ENCODE assay signal across 18 cellular contexts in the genomic region with DNA sequence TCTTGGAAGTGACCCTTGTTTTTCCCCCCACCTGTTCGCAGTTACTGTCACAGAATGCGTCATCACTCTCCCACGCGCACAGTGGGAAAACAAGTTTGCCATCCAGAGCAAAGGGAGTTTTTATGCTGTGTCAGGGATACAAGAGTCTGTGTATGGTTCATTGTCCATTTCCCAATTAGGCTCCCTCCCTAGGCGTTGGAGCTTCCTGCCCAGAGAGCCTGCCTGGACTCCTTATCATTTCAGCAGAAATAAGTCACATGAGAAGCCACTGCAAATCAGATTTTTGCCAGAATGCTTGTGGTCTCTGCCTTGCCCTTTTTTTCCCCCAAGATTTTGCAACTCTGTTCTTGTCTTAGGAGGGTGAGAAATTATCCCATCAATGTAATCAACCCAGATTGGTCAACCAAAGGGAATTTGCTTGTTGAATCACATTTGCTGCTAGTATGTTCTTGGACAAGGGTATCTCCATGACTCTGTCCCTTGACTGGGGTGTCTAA.
DNase-seq lines count a peak whose midpoint lies in the region; TF ChIP-seq lines count a peak whose summit lies in the region.
"Had no signal": no experiment of that assay in that cellular context is flagged by ENCODE, and none has a peak within 500 bp of the region (broad histone marks: within the 10 kb centered on the region; RNA-seq: fewer than 3 reads in every experiment).

No MANE protein-coding gene starts in this region.

- in situ Hi-C loops in mammary epithelial cell (cut with MboI; ENCODE audit: low sequenced_read_pairs in 2 of 2): no loop called here

- intact Hi-C loops in MCF 10A (cut with micrococcal nuclease): no loop called here
- intact Hi-C loops in mammary epithelial cell (cut with micrococcal nuclease): no loop called here

- H4K20me1 ChIP-seq in mammary epithelial cell (ENCODE audit: insufficient read depth, low read length): no peaks in the 10 kb centered on the region

- dilution Hi-C loops in mammary epithelial cell (cut with HindIII; ENCODE audit: low sequenced_read_pairs): no loop called here

- H3K27ac Mint-ChIP-seq in MCF 10A (ENCODE audit: low read depth, unreplicated experiment): no peak overlapping the region
- no peak overlapping the region for H3K27ac Mint-ChIP-seq in activated naive CD8-positive, alpha-beta T cell treated with anti-CD3 and anti-CD28 coated beads for 36 hours
- no peak overlapping the region for H3K27ac Mint-ChIP-seq in CD8-positive, alpha-beta memory T cell
- H3K27ac Mint-ChIP-seq: CD4-positive, alpha-beta memory T cell; mesothelial cell of epicardium had no signal

- no peak overlapping the region for H3K4me3 ChIP-seq in mammary epithelial cell (replicated peaks in 1 of 3; ENCODE audit: insufficient read depth in 1 of 3, low read depth in 2 of 3, low read length in 3 of 3)
- no peak overlapping the region for H3K4me3 ChIP-seq in fibroblast of pulmonary artery (replicated peaks; ENCODE audit: low read depth, low read length)
- H3K4me3 ChIP-seq in CD8-positive, alpha-beta memory T cell (ENCODE audit: low read length): no peak overlapping the region
- H3K4me3 ChIP-seq: esophagus squamous epithelium, MG63 had no signal

- DNase-seq in MCF 10A (ENCODE audit: unreplicated experiment) (peak; percentile 22), mammary epithelial cell (no peak), fibroblast of pulmonary artery (ENCODE audit: low read depth) (peak; percentile 18), activated T-cell treated with anti-CD3 and anti-CD28 coated beads for 4 hours (no peak), SHP77 treated with DMSO at 0.1 percent for 48 hours (lab: John Stamatoyannopoulos, UW) (no peak)
- peak; percentile 3 for DNase-seq in activated naive CD8-positive, alpha-beta T cell treated with anti-CD3 and anti-CD28 coated beads for 36 hours
- peak; percentile 25 for DNase-seq in stimulated activated CD8-positive, alpha-beta memory T cell treated with anti-CD3 and anti-CD28 coated beads, Interleukin-4, amount 100 ng/mL, for 48 hours
- no peak for DNase-seq in CD8-positive, alpha-beta memory T cell
- DNase-seq: CD4-positive, alpha-beta memory T cell; DMS79; esophagus squamous epithelium; hippocampal formation; MG63; NCI-H187; NCI-H446 had no signal

- no peaks in the 10 kb centered on the region for H3K27me3 Mint-ChIP-seq in MCF 10A (ENCODE audit: insufficient read depth, unreplicated experiment)
- H3K27me3 Mint-ChIP-seq in activated naive CD8-positive, alpha-beta T cell treated with anti-CD3 and anti-CD28 coated beads for 36 hours: peaks cover 4% of the 10 kb centered on the region
- no peaks in the 10 kb centered on the region for H3K27me3 Mint-ChIP-seq in CD8-positive, alpha-beta memory T cell
- H3K27me3 Mint-ChIP-seq: central memory CD8-positive, alpha-beta T cell had no signal

- H3K27me3 ChIP-seq in mammary epithelial cell (ENCODE audit: insufficient read depth, low read length): peaks cover 4% of the 10 kb centered on the region
- no peaks in the 10 kb centered on the region for H3K27me3 ChIP-seq in CD8-positive, alpha-beta memory T cell (ENCODE audit: insufficient read depth, low read length, poor library complexity, severe bottlenecking)
- H3K27me3 ChIP-seq: esophagus squamous epithelium, MG63 had no signal

- BruUV-seq in MCF 10A (replicated peaks; lab: Mats Ljungman, UMichigan): no TSS peak
- BruUV-seq in mammary epithelial cell (replicated peaks; lab: Mats Ljungman, UMichigan): no TSS peak

- CTCF ChIA-PET in MCF 10A (lab: Yijun Ruan, JAX): interaction anchor here (0.6 kb wide), 1 partner anchor 33 kb away, joined by 3 read pairs; no protein-coding TSS in a partner anchor
- CTCF ChIA-PET in mammary epithelial cell (lab: Charles Lee; ENCODE audit: low non-redundant PET): interaction anchor here (0.7 kb wide), 1 partner anchor 76 kb away, joined by 3 read pairs; no protein-coding TSS in a partner anchor
- CTCF ChIA-PET in CD8-positive, alpha-beta memory T cell (lab: Charles Lee): interaction anchor here (0.6 to 1.0 kb wide), 2 partner anchors 8 to 116 kb away, joined by 3 read pairs; no protein-coding TSS in a partner anchor

- no peaks in the 10 kb centered on the region for H3K4me1 ChIP-seq in mammary epithelial cell (ENCODE audit: insufficient read depth, low read length)
- no peaks in the 10 kb centered on the region for H3K4me1 ChIP-seq in CD8-positive, alpha-beta memory T cell (ENCODE audit: insufficient read depth, low read length)
- H3K4me1 ChIP-seq: esophagus squamous epithelium had no signal

- H3K36me3 Mint-ChIP-seq in MCF 10A (ENCODE audit: insufficient read depth, unreplicated experiment): no peaks in the 10 kb centered on the region
- peaks cover 3% of the 10 kb centered on the region for H3K36me3 Mint-ChIP-seq in activated naive CD8-positive, alpha-beta T cell treated with anti-CD3 and anti-CD28 coated beads for 36 hours
- H3K36me3 Mint-ChIP-seq in CD8-positive, alpha-beta memory T cell: no peaks in the 10 kb centered on the region
- H3K36me3 Mint-ChIP-seq: CD4-positive, alpha-beta memory T cell; mesothelial cell of epicardium had no signal

- no peak overlapping the region for H3K4me3 Mint-ChIP-seq in MCF 10A (ENCODE audit: unreplicated experiment)
- H3K4me3 Mint-ChIP-seq in activated naive CD8-positive, alpha-beta T cell treated with anti-CD3 and anti-CD28 coated beads for 36 hours: no peak overlapping the region
- no peak overlapping the region for H3K4me3 Mint-ChIP-seq in CD8-positive, alpha-beta memory T cell
- H3K4me3 Mint-ChIP-seq: CD4-positive, alpha-beta memory T cell; central memory CD8-positive, alpha-beta T cell; mesothelial cell of epicardium had no signal

- H3K9ac ChIP-seq in mammary epithelial cell (ENCODE audit: insufficient read depth, low read length): no peak overlapping the region

- H2AFZ ChIP-seq in mammary epithelial cell (ENCODE audit: low read depth, low read length): no peak overlapping the region

- H3K79me2 ChIP-seq in mammary epithelial cell (ENCODE audit: insufficient read depth, low read length): no peaks in the 10 kb centered on the region

- no peak overlapping the region for H3K27ac ChIP-seq in mammary epithelial cell (ENCODE audit: insufficient read depth, low read depth, low read length)
- no peak overlapping the region for H3K27ac ChIP-seq in CD8-positive, alpha-beta memory T cell (ENCODE audit: low read depth, low read length)
- H3K27ac ChIP-seq: esophagus squamous epithelium, VCaP had no signal

- WGBS in mammary epithelial cell (ENCODE audit: low coverage, missing lambda C conversion rate): 75% methylated on average over 5 of the region's 5 CpGs

- no peaks in the 10 kb centered on the region for H3K9me3 Mint-ChIP-seq in MCF 10A (ENCODE audit: unreplicated experiment)
- peaks cover under 1% of the 10 kb centered on the region for H3K9me3 Mint-ChIP-seq in activated naive CD8-positive, alpha-beta T cell treated with anti-CD3 and anti-CD28 coated beads for 36 hours
- peaks cover 0 to 3% (median 0%) of the 10 kb centered on the region in 5 donors for H3K9me3 Mint-ChIP-seq in CD8-positive, alpha-beta memory T cell
- H3K9me3 Mint-ChIP-seq: central memory CD8-positive, alpha-beta T cell had no signal

- POLR2A ChIA-PET in MCF 10A (lab: Yijun Ruan, JAX): no interaction called here
- POLR2A ChIA-PET in CD8-positive, alpha-beta memory T cell (lab: Charles Lee): no interaction called here

- H3K4me1 Mint-ChIP-seq in MCF 10A (ENCODE audit: insufficient read depth, unreplicated experiment): no peaks in the 10 kb centered on the region
- H3K4me1 Mint-ChIP-seq in activated naive CD8-positive, alpha-beta T cell treated with anti-CD3 and anti-CD28 coated beads for 36 hours: peaks cover 13% of the 10 kb centered on the region
- H3K4me1 Mint-ChIP-seq in CD8-positive, alpha-beta memory T cell: peaks cover 0 to 5% (median 0%) of the 10 kb centered on the region in 3 donors
- H3K4me1 Mint-ChIP-seq: CD4-positive, alpha-beta memory T cell; mesothelial cell of epicardium had no signal

- no peaks in the 10 kb centered on the region for H3K36me3 ChIP-seq in mammary epithelial cell (ENCODE audit: insufficient read depth, low read length)
- H3K36me3 ChIP-seq in CD8-positive, alpha-beta memory T cell (ENCODE audit: insufficient read depth, low read length): no peaks in the 10 kb centered on the region
- H3K36me3 ChIP-seq: esophagus squamous epithelium, MG63 had no signal

- no peaks in the 10 kb centered on the region for H3K9me3 ChIP-seq in mammary epithelial cell (replicated peaks; ENCODE audit: insufficient read depth, low read length)
- H3K9me3 ChIP-seq in CD8-positive, alpha-beta memory T cell (ENCODE audit: low read length): no peaks in the 10 kb centered on the region
- H3K9me3 ChIP-seq: esophagus squamous epithelium, MG63 had no signal

- TF ChIP-seq CTCF in MCF 10A (IDR thresholded peaks at IDR 0.05; ENCODE audit: unreplicated experiment) (no peak), mammary epithelial cell (conservative IDR thresholded peaks at IDR 0.05 in 1 of 2, IDR thresholded peaks at IDR 0.05 in 1 of 2; ENCODE audit: extremely low read depth in 1 of 2, insufficient read depth in 1 of 2, low read depth in 1 of 2, low read length in 2 of 2) (no peak), fibroblast of pulmonary artery (IDR thresholded peaks at IDR 0.05; ENCODE audit: low read length, missing control alignments) (no peak)

- no peak overlapping the region for H3K4me2 ChIP-seq in mammary epithelial cell (ENCODE audit: insufficient read depth, low read depth, low read length)

Comparison
In these comparisons a context has a peak if more than half of its experiments do, and no peak if none do; other contexts are left out.
1. DNase-seq: peak in MCF 10A (single experiment), activated naive CD8-positive, alpha-beta T cell treated with anti-CD3 and anti-CD28 coated beads for 36 hours (single experiment), fibroblast of pulmonary artery (single experiment) and stimulated activated CD8-positive, alpha-beta memory T cell treated with anti-CD3 and anti-CD28 coated beads, Interleukin-4, amount 100 ng/mL, for 48 hours (single experiment); none in mammary epithelial cell (single experiment), activated T-cell treated with anti-CD3 and anti-CD28 coated beads for 4 hours (single experiment), CD8-positive, alpha-beta memory T cell (0 of 5) and SHP77 treated with DMSO at 0.1 percent for 48 hours (single experiment).